In genomic region chr2:169712791-169713227, GRCh38 we compare ENCODE assay signal across 1 cellular context.
TF ChIP-seq lines count a peak whose summit lies in the region.

No MANE protein-coding gene starts in this region.

TF ChIP-seq in HepG2, 621 proteins besides CTCF, POLR2A, EP300 and RAD21 (continues in another document):
- TF ChIP-seq ZBTB37 (CRISPR knock-in tag; IDR thresholded peaks at IDR 0.05): 0 out of 2 replicates have a peak, but pooled peaks have one; percentile 26
- no peak for TF ChIP-seq ZNF800 (CRISPR knock-in tag; IDR thresholded peaks at IDR 0.05)
- no peak for TF ChIP-seq ZNF558 (CRISPR knock-in tag; IDR thresholded peaks at IDR 0.05; ENCODE audit: borderline replicate concordance)
- no peak for TF ChIP-seq E2F2 (CRISPR knock-in tag; IDR thresholded peaks at IDR 0.05; ENCODE audit: borderline replicate concordance)
- TF ChIP-seq ZNF33B (CRISPR knock-in tag; IDR thresholded peaks at IDR 0.05): no peak
- TF ChIP-seq HNRNPK (IDR thresholded peaks at IDR 0.05; ENCODE audit: low read depth, low read length, poor library complexity, severe bottlenecking): no peak
- no peak for TF ChIP-seq NONO (IDR thresholded peaks at IDR 0.05)
- TF ChIP-seq NONO (CRISPR knock-in tag; conservative IDR thresholded peaks at IDR 0.05): no peak
- no peak for TF ChIP-seq AKAP8 (CRISPR knock-in tag; IDR thresholded peaks at IDR 0.05)
- no peak for TF ChIP-seq ONECUT2 (CRISPR knock-in tag; IDR thresholded peaks at IDR 0.05)
- TF ChIP-seq GFI1 (CRISPR knock-in tag; IDR thresholded peaks at IDR 0.05; ENCODE audit: borderline replicate concordance): peak; percentile 78
- TF ChIP-seq SMC3 (IDR thresholded peaks at IDR 0.05; ENCODE audit: low read length): 0 out of 2 replicates have a peak, but pooled peaks have one; percentile 1
- peak; percentile 63; the same call in 1 of the 2 replicates for TF ChIP-seq ZMYM4 (CRISPR knock-in tag; IDR thresholded peaks at IDR 0.05)
- peak; percentile 80 for TF ChIP-seq ZBTB33 (CRISPR knock-in tag; IDR thresholded peaks at IDR 0.05)
- peak; percentile 85 for TF ChIP-seq ZNF644 (CRISPR knock-in tag; IDR thresholded peaks at IDR 0.05; ENCODE audit: low read depth)
- TF ChIP-seq ZNF275 (CRISPR knock-in tag; IDR thresholded peaks at IDR 0.05; ENCODE audit: borderline replicate concordance): no peak
- no peak for TF ChIP-seq TAF1 (CRISPR knock-in tag; IDR thresholded peaks at IDR 0.05)
- peak; percentile 55; the same call in 1 of the 2 replicates for TF ChIP-seq POGZ (CRISPR knock-in tag; IDR thresholded peaks at IDR 0.05)
- TF ChIP-seq ERF (CRISPR knock-in tag; IDR thresholded peaks at IDR 0.05): no peak
- no peak for TF ChIP-seq ZBTB7B (CRISPR knock-in tag; IDR thresholded peaks at IDR 0.05)
- no peak for TF ChIP-seq ZBTB20 (CRISPR knock-in tag; IDR thresholded peaks at IDR 0.05; ENCODE audit: borderline replicate concordance, low read depth)
- TF ChIP-seq ZFP90 (CRISPR knock-in tag; IDR thresholded peaks at IDR 0.05; ENCODE audit: borderline replicate concordance): no peak
- peak; percentile 49; the same call in 1 of the 2 replicates for TF ChIP-seq NRL (CRISPR knock-in tag; IDR thresholded peaks at IDR 0.05; ENCODE audit: borderline replicate concordance)
- TF ChIP-seq SNAPC2 (CRISPR knock-in tag; IDR thresholded peaks at IDR 0.05): no peak
- TF ChIP-seq KLF6 (CRISPR knock-in tag; IDR thresholded peaks at IDR 0.05): no peak
- TF ChIP-seq TBX2 (CRISPR knock-in tag; IDR thresholded peaks at IDR 0.05; ENCODE audit: borderline replicate concordance): 0 out of 2 replicates have a peak, but pooled peaks have one; percentile 17
- no peak for TF ChIP-seq ZNF3 (CRISPR knock-in tag; IDR thresholded peaks at IDR 0.05)
- 0 out of 2 replicates have a peak, but pooled peaks have one; percentile 14 for TF ChIP-seq CBX5 (CRISPR knock-in tag; IDR thresholded peaks at IDR 0.05; ENCODE audit: borderline replicate concordance)
- TF ChIP-seq CCDC6 (CRISPR knock-in tag; IDR thresholded peaks at IDR 0.05): peak; percentile 40; the same call in 1 of the 2 replicates
- no peak for TF ChIP-seq SKI (IDR thresholded peaks at IDR 0.05; ENCODE audit: partially characterized antibody)
- no peak for TF ChIP-seq PHF20 (CRISPR knock-in tag; IDR thresholded peaks at IDR 0.05)
- TF ChIP-seq ZNF687 (CRISPR knock-in tag; IDR thresholded peaks at IDR 0.05): peak; percentile 35; the same call in 1 of the 2 replicates
- TF ChIP-seq HNF1A (IDR thresholded peaks at IDR 0.05; ENCODE audit: low read depth): no peak
- 0 out of 2 replicates have a peak, but pooled peaks have one; percentile 40 for TF ChIP-seq HNF1A (CRISPR knock-in tag; IDR thresholded peaks at IDR 0.05; ENCODE audit: borderline replicate concordance)
- TF ChIP-seq EED (CRISPR knock-in tag; IDR thresholded peaks at IDR 0.05): peak; percentile 37; the same call in 1 of the 2 replicates
- TF ChIP-seq ARID5B (CRISPR knock-in tag; IDR thresholded peaks at IDR 0.05): 0 out of 2 replicates have a peak, but pooled peaks have one; percentile 18
- peak; percentile 47 for TF ChIP-seq AGO2 (optimal IDR thresholded peaks at IDR 0.05; ENCODE audit: low read depth, low read length)
- TF ChIP-seq FOXK1 (CRISPR knock-in tag; IDR thresholded peaks at IDR 0.05; ENCODE audit: borderline replicate concordance, low read depth): no peak
- TF ChIP-seq SALL2 (CRISPR knock-in tag; IDR thresholded peaks at IDR 0.05): no peak
- TF ChIP-seq ZFX (CRISPR knock-in tag; IDR thresholded peaks at IDR 0.05; ENCODE audit: low read depth): 0 out of 2 replicates have a peak, but pooled peaks have one; percentile 14
- peak; percentile 72; the same call in 1 of the 2 replicates for TF ChIP-seq HNF4A (CRISPR knock-in tag; IDR thresholded peaks at IDR 0.05)
- TF ChIP-seq ZNF605 (CRISPR knock-in tag; IDR thresholded peaks at IDR 0.05): no peak
- TF ChIP-seq MAX (IDR thresholded peaks at IDR 0.05): 0 out of 2 replicates have a peak, but pooled peaks have one; percentile 35
